8 cellular contexts compared by ENCODE assay signal in genomic region chr7:99928994-99929729, GRCh38. TPM values are rescaled to one million over a fixed set of nuclear protein-coding genes. Genes with fewer than 3 reads are reported as not detected.
DNase-seq lines count a peak whose midpoint lies in the region; ATAC-seq, FAIRE-seq and TF ChIP-seq lines count a peak whose summit lies in the region.

TSS of gene GJC3 (minus strand) at chr7:99929620. CDS start at chr7:99929620, 0 bp downstream.

- TF ChIP-seq CTCF in heart left ventricle (IDR thresholded peaks at IDR 0.05), result peak; percentile 23 to 71 (median 53)

- TF ChIP-seq POLR2A in heart left ventricle (IDR thresholded peaks at IDR 0.05), result peak in 1 of 2 donors; percentile 22

- peak within 1 kb of the TSS; percentile 68 for H3K4me3 Mint-ChIP-seq in activated naive CD8-positive, alpha-beta T cell treated with anti-CD3 and anti-CD28 coated beads, Interleukin-2, amount 50 U/mL, for 24 hours

- H3K27me3 ChIP-seq in Karpas-422 (ENCODE audit: low read length), result no peaks in the 10 kb centered on the region
- peaks cover 0 to 3% (median 0%) of the 10 kb centered on the region in 9 donors for H3K27me3 ChIP-seq in heart left ventricle

- intact Hi-C loops in heart left ventricle (cut with DNase I) (loop anchor here in 4 of 10 donors (1.0 to 5.0 kb wide), 2 partner anchors 62 to 63 kb away; no protein-coding TSS in a partner anchor), posterior cingulate gyrus (cut with DNase I) (no loop called here)

- peak; percentile 28 for FAIRE-seq in RCC 7860 (lab: Jason Lieb, UNC)

- H3K9me2 ChIP-seq in Karpas-422 (replicated peaks; ENCODE audit: insufficient read depth, low read length), result no peaks in the 10 kb centered on the region

- no peaks in the 10 kb centered on the region for H3K9me3 ChIP-seq in Karpas-422 (ENCODE audit: low read length)
- H3K9me3 ChIP-seq in heart left ventricle, result no peaks in the 10 kb centered on the region

- peaks cover 21% of the 10 kb centered on the region for H3K4me1 Mint-ChIP-seq in activated naive CD8-positive, alpha-beta T cell treated with anti-CD3 and anti-CD28 coated beads, Interleukin-2, amount 50 U/mL, for 24 hours

- peak; percentile 85 for ATAC-seq in activated naive CD8-positive, alpha-beta T cell treated with anti-CD3 and anti-CD28 coated beads, Interleukin-2, amount 50 U/mL, for 24 hours
- ATAC-seq in heart left ventricle (peak; percentile 83 to 98 (median 97)), HG03520 (IDR thresholded peaks at IDR 0.05; ENCODE audit: unreplicated experiment) (no peak)

- H3K36me3 Mint-ChIP-seq in activated naive CD8-positive, alpha-beta T cell treated with anti-CD3 and anti-CD28 coated beads, Interleukin-2, amount 50 U/mL, for 24 hours (ENCODE audit: low read depth), result no peaks in the 10 kb centered on the region

- 19 to 35% (median 21%) methylated on average over 10 to 22 of the region's 22 CpGs for WGBS in heart left ventricle, 4 donors

- peak within 1 kb of the TSS; percentile 18; the same call in 1 of the 2 replicates for H2AFZ ChIP-seq in Karpas-422 (ENCODE audit: low read length)

- H3K27ac ChIP-seq in Karpas-422 (ENCODE audit: low read length) (no peak within 1 kb of the TSS), heart left ventricle (peak within 1 kb of the TSS; percentile 37 to 79 (median 62))

- peaks cover 18% of the 10 kb centered on the region for H3K27me3 Mint-ChIP-seq in activated naive CD8-positive, alpha-beta T cell treated with anti-CD3 and anti-CD28 coated beads, Interleukin-2, amount 50 U/mL, for 24 hours

- H3K36me3 ChIP-seq in Karpas-422 (ENCODE audit: insufficient read depth, low read length) (no peaks in the 10 kb centered on the region), heart left ventricle (no peaks in the 10 kb centered on the region)

- peak within 1 kb of the TSS; percentile 61 for H3K27ac Mint-ChIP-seq in activated naive CD8-positive, alpha-beta T cell treated with anti-CD3 and anti-CD28 coated beads, Interleukin-2, amount 50 U/mL, for 24 hours

- H3K79me2 ChIP-seq in Karpas-422 (ENCODE audit: low read length), result no peaks in the 10 kb centered on the region

- peaks cover 12% of the 10 kb centered on the region for H3K4me1 ChIP-seq in Karpas-422 (ENCODE audit: low read length)
- H3K4me1 ChIP-seq in heart left ventricle, result peaks cover 0 to 15% (median 10%) of the 10 kb centered on the region in 12 donors

- H3K4me3 ChIP-seq in Karpas-422 (ENCODE audit: low read length) (peak within 1 kb of the TSS; percentile 38; the same call in 1 of the 2 replicates), heart left ventricle (peak within 1 kb of the TSS in 11 of 12 donors; percentile 12 to 48 (median 39))

- H3K4me2 ChIP-seq in Karpas-422 (ENCODE audit: low read depth, low read length, poor library complexity, severe bottlenecking), result peak within 1 kb of the TSS; percentile 61

- H3K9me3 Mint-ChIP-seq in activated naive CD8-positive, alpha-beta T cell treated with anti-CD3 and anti-CD28 coated beads, Interleukin-2, amount 50 U/mL, for 24 hours, result no peaks in the 10 kb centered on the region

- peak within 1 kb of the TSS; percentile 23; the same call in 1 of the 2 replicates for H3K9ac ChIP-seq in Karpas-422 (ENCODE audit: low read length)

- no peaks in the 10 kb centered on the region for H4K20me1 ChIP-seq in Karpas-422 (ENCODE audit: insufficient read depth, low read depth, low read length)

- DNase-seq in DMS153 treated with DMSO at 0.1 percent for 48 hours (lab: John Stamatoyannopoulos, UW; ENCODE audit: unreplicated experiment) (peak; percentile 76), Karpas-422 (peak; percentile 51), RCC 7860 (ENCODE audit: low spot score) (peak; percentile 49), heart left ventricle (peak; percentile 71 to 80 (median 75)), posterior cingulate gyrus (peak in 9 of 10 donors; percentile 11 to 93 (median 41)), dedifferentiated amniotic fluid mesenchymal stem cell (ENCODE audit: extremely low spot score) (no peak)
- peak; percentile 46 for DNase-seq in activated naive CD8-positive, alpha-beta T cell treated with anti-CD3 and anti-CD28 coated beads, Interleukin-2, amount 50 U/mL, for 24 hours

RNA-seq across cellular contexts. Expression of gene GJC3, which starts in this region (rescaled TPM):
- total RNA-seq in Karpas-422 (2014; rRNA removed; shearing (Covaris generic); ENCODE audit: low replicate concordance), result 0.47 TPM in 1 of 2 replicates, not detected in the other
- total RNA-seq in heart left ventricle, result under 1 TPM in 1 of 9 donors, not detected in 8; 0.54 TPM
- under 1 TPM; 0.30 to 0.33 TPM for polyA plus RNA-seq in heart left ventricle

Comparison
In these comparisons a context has a peak if more than half of its experiments do, and no peak if none do; other contexts are left out.
1. Peak in DNase-seq, H3K4me3 ChIP-seq, H3K9ac ChIP-seq and H3K4me2 ChIP-seq in Karpas-422; RNA of the gene not detected or under 1 TPM.
2. Peak in DNase-seq, ATAC-seq, H3K4me3 ChIP-seq and H3K27ac ChIP-seq in heart left ventricle; RNA of the gene not detected or under 1 TPM.